ENCODE assay signal across 8 cellular contexts in genomic region chr5:134227259-134227658, GRCh38. TPM values are rescaled to one million over a fixed set of nuclear protein-coding genes. Genes with fewer than 3 reads are reported as not detected.
DNase-seq lines count a peak whose midpoint lies in the region; ATAC-seq, FAIRE-seq and TF ChIP-seq lines count a peak whose summit lies in the region.

No MANE protein-coding gene starts in this region.

- peaks cover 15 to 24% of the 10 kb centered on the region in 2 experiments for H4K20me1 ChIP-seq in H1 (replicated peaks in 1 of 2; ENCODE audit: control insufficient read depth in 1 of 2, insufficient read depth in 2 of 2, low read length in 2 of 2)

- no peaks in the 10 kb centered on the region for H3K9me3 Mint-ChIP-seq in activated naive CD4-positive, alpha-beta T cell treated with anti-CD3 and anti-CD28 coated beads for 36 hours

- H2AFZ ChIP-seq in H1 (ENCODE audit: low read length), result peak overlapping the region; percentile 59; the same call in 1 of the 2 replicates

- no peak overlapping the region for H2BK15ac ChIP-seq in H1 (ENCODE audit: low read length)

- ATAC-seq in GM19324 (IDR thresholded peaks at IDR 0.05; ENCODE audit: low FRiP score, unreplicated experiment), result no peak
- ATAC-seq in GM18868 (IDR thresholded peaks at IDR 0.05; ENCODE audit: unreplicated experiment), result no peak

- peaks cover 32 to 46% of the 10 kb centered on the region in 2 experiments for H3K79me2 ChIP-seq in H1 (ENCODE audit: control insufficient read depth in 1 of 2, insufficient read depth in 2 of 2, low read length in 2 of 2)

- WGBS in H1 (ENCODE audit: extremely low coverage in 1 of 2, insufficient coverage in 1 of 2, insufficient read length in 1 of 2, insufficient replicate concordance in 2 of 2, low coverage in 1 of 2, low lambda C conversion rate in 2 of 2, missing lambda C conversion rate in 1 of 2), 2 experiments, result 38% methylated on average over 5 of the region's 5 CpGs; no CpG with 5 or more reads in 1 of the 2 experiments

- no peak overlapping the region for H2BK5ac ChIP-seq in H1 (ENCODE audit: low read depth, low read length)

- H3K4me3 Mint-ChIP-seq in activated naive CD4-positive, alpha-beta T cell treated with anti-CD3 and anti-CD28 coated beads for 36 hours, result peak overlapping the region; percentile 96

- H3K18ac ChIP-seq in H1 (ENCODE audit: extremely low read depth, low read length), result no peak overlapping the region

- no peak overlapping the region for H2BK20ac ChIP-seq in H1 (ENCODE audit: low read length)

- H3K4me1 ChIP-seq in H1 (replicated peaks in 1 of 4; ENCODE audit: control insufficient read depth in 3 of 4, insufficient read depth in 4 of 4, low read length in 3 of 4), result peaks cover 0 to 11% (median 2%) of the 10 kb centered on the region in 4 experiments; a peak in 4 of 7 replicates
- H3K4me1 ChIP-seq in muscle layer of duodenum (ENCODE audit: control insufficient read depth in 1 of 2, insufficient read depth in 2 of 2, low read length in 2 of 2), result peaks cover 24 to 25% of the 10 kb centered on the region in 2 donors

- H3K27ac Mint-ChIP-seq in activated naive CD4-positive, alpha-beta T cell treated with anti-CD3 and anti-CD28 coated beads for 36 hours, result peak overlapping the region; percentile 96

- no peak overlapping the region for H3K14ac ChIP-seq in H1 (ENCODE audit: insufficient read length)

- H3K36me3 ChIP-seq in H1 (ENCODE audit: control insufficient read depth in 2 of 4, insufficient read depth in 4 of 4, low read length in 3 of 4) (peaks cover 0 to 8% (median 0%) of the 10 kb centered on the region in 4 experiments; a peak in 1 of 8 replicates), muscle layer of duodenum (ENCODE audit: control insufficient read depth in 1 of 2, insufficient read depth in 2 of 2, low read length in 2 of 2) (peaks cover 0 to 14% of the 10 kb centered on the region in 2 donors)

- H2AK5ac ChIP-seq in H1 (ENCODE audit: low read depth, low read length), result no peak overlapping the region

- H3K27me3 ChIP-seq in H1 (replicated peaks in 1 of 4; ENCODE audit: control insufficient read depth in 3 of 4, extremely low read depth in 1 of 4, insufficient read depth in 3 of 4, low read length in 3 of 4) (no peaks in the 10 kb centered on the region), muscle layer of duodenum (ENCODE audit: low read depth, low read length) (no peaks in the 10 kb centered on the region)

- peak in 2 of 3 experiments; percentile 32 to 56; a peak in 2 of 4 replicates for TF ChIP-seq CTCF in H1 (IDR thresholded peaks at IDR 0.05; ENCODE audit: control extremely low read depth in 1 of 3, insufficient read depth in 1 of 3, low read depth in 1 of 3, low read length in 3 of 3)

- no peak overlapping the region for H4K8ac ChIP-seq in H1 (ENCODE audit: extremely low read depth, insufficient read depth, low read length)

- peak in 1 of 2 experiments; percentile 45; a peak in 2 of 4 replicates for TF ChIP-seq RAD21 in H1 (IDR thresholded peaks at IDR 0.05 in 1 of 2, conservative IDR thresholded peaks at IDR 0.05 in 1 of 2; ENCODE audit: low read depth in 2 of 2, low read length in 2 of 2)

- H3K23ac ChIP-seq in H1 (ENCODE audit: insufficient read length), result no peak overlapping the region

- H3K9ac ChIP-seq in H1 (replicated peaks in 1 of 4; ENCODE audit: extremely low read depth in 1 of 4, low read depth in 3 of 4, low read length in 3 of 4), result peak overlapping the region in 3 of 4 experiments; percentile 92 to 100 (median 100); a peak in 5 of 7 replicates

- intact Hi-C loops in activated naive CD4-positive, alpha-beta T cell treated with anti-CD3 and anti-CD28 coated beads for 36 hours (cut with micrococcal nuclease), result loop anchor here (2.0 to 10.0 kb wide), 7 partner anchors 115 to 1362 kb away; partner anchors contain the start of genes CDKN2AIPNL, DDX46, GDF9 and PCBD2

- H2BK12ac ChIP-seq in H1 (ENCODE audit: low read depth, low read length), result peak overlapping the region; percentile 11; the same call in 1 of the 2 replicates

- H3K9me3 ChIP-seq in H1 (ENCODE audit: insufficient read depth in 2 of 2, low read depth in 1 of 2, low read length in 1 of 2) (no peaks in the 10 kb centered on the region), muscle layer of duodenum (ENCODE audit: control insufficient read depth in 1 of 2, low read length in 2 of 2) (no peaks in the 10 kb centered on the region)

- H3K4me1 Mint-ChIP-seq in activated naive CD4-positive, alpha-beta T cell treated with anti-CD3 and anti-CD28 coated beads for 36 hours (ENCODE audit: low read depth), result peaks cover 39% of the 10 kb centered on the region

- H3K36me3 Mint-ChIP-seq in activated naive CD4-positive, alpha-beta T cell treated with anti-CD3 and anti-CD28 coated beads for 36 hours (ENCODE audit: low read depth), result peaks cover 20% of the 10 kb centered on the region

- no peak overlapping the region for H4K91ac ChIP-seq in H1 (replicated peaks; ENCODE audit: insufficient read length, low read length)

- H3K4me2 ChIP-seq in H1 (ENCODE audit: insufficient read depth in 1 of 2, low read depth in 2 of 2, low read length in 2 of 2), result peak overlapping the region; percentile 89 to 99

- no peaks in the 10 kb centered on the region for H3K27me3 Mint-ChIP-seq in activated naive CD4-positive, alpha-beta T cell treated with anti-CD3 and anti-CD28 coated beads for 36 hours (ENCODE audit: low read depth)

- H3K4me3 ChIP-seq in H1 (ENCODE audit: extremely low read depth in 1 of 4, insufficient read depth in 2 of 4, low read depth in 3 of 4, low read length in 4 of 4) (peak overlapping the region; percentile 91 to 98 (median 96)), muscle layer of duodenum (ENCODE audit: low read depth in 1 of 2, low read length in 2 of 2) (peak overlapping the region; percentile 85 to 94)

- no peak for TF ChIP-seq EP300 in H1 (IDR thresholded peaks at IDR 0.05; ENCODE audit: borderline replicate concordance in 1 of 2, low read depth in 2 of 2, low read length in 2 of 2)

- POLR2A ChIA-PET in H1 (lab: Charles Lee; ENCODE audit: partially characterized antibody), result interaction anchor here (0.8 to 9.0 kb wide), 16 partner anchors 8 to 284 kb away, joined by 3 to 166 read pairs (median 8); partner anchors contain the start of genes SKP1 and UBE2B

- no peak overlapping the region for H3K27ac ChIP-seq in H1 (ENCODE audit: low read depth, low read length)
- peak overlapping the region; percentile 99 for H3K27ac ChIP-seq in muscle layer of duodenum (ENCODE audit: low read length)

- no peak overlapping the region for H3K56ac ChIP-seq in H1 (replicated peaks; ENCODE audit: insufficient read length, low read depth, low read length)

- CTCF ChIA-PET in activated naive CD4-positive, alpha-beta T cell treated with anti-CD3 and anti-CD28 coated beads for 36 hours (lab: Charles Lee), result interaction anchor here (0.9 to 1.1 kb wide), 2 partner anchors 9 to 360 kb away, joined by 3 to 4 read pairs; no protein-coding TSS in a partner anchor
- CTCF ChIA-PET in H1 (lab: Charles Lee; ENCODE audit: partially characterized antibody), result interaction anchor here (1.0 to 1.8 kb wide), 5 partner anchors 9 to 127 kb away, joined by 4 to 7 read pairs (median 5); no protein-coding TSS in a partner anchor

- DNase-seq in activated naive CD4-positive, alpha-beta T cell treated with anti-CD3 and anti-CD28 coated beads for 36 hours, result peak; percentile 26
- DNase-seq in activated naive CD4-positive, alpha-beta T cell (lab: John Stamatoyannopoulos, UW), result no peak
- DNase-seq in SHP77 treated with DMSO at 0.1 percent for 48 hours (lab: John Stamatoyannopoulos, UW) (peak; percentile 37), H1 (ENCODE audit: low read depth in 1 of 2, low spot score in 2 of 2) (peak in 1 of 2 experiments; percentile 58), NCI-H1048 (lab: John Stamatoyannopoulos, UW) (no peak)

- H2BK120ac ChIP-seq in H1 (replicated peaks; ENCODE audit: low read depth, low read length), result no peak overlapping the region

- H3K79me1 ChIP-seq in H1 (ENCODE audit: low read depth, low read length), result no peaks in the 10 kb centered on the region

- no peak for FAIRE-seq in H1 (lab: Jason Lieb, UNC)

- peaks cover 11% of the 10 kb centered on the region for H3K23me2 ChIP-seq in H1 (ENCODE audit: low read depth, low read length)

- no peak overlapping the region for H3K4ac ChIP-seq in H1 (replicated peaks; ENCODE audit: insufficient read length, low read depth, low read length)

- no peak overlapping the region for H4K5ac ChIP-seq in H1 (ENCODE audit: insufficient read length, low read depth, low read length)

- TF ChIP-seq POLR2A in H1 (IDR thresholded peaks at IDR 0.05; ENCODE audit: control extremely low read depth in 1 of 2, low read depth in 2 of 2, low read length in 2 of 2), result peak in 1 of 2 experiments; percentile 80; a peak in 2 of 3 replicates

TF ChIP-seq in H1, 55 proteins besides CTCF, POLR2A, EP300 and RAD21 (continues in another document):
- TF ChIP-seq TBP (IDR thresholded peaks at IDR 0.05; ENCODE audit: low read depth, low read length), result 0 out of 2 replicates have a peak, but pooled peaks have one; percentile 38
- 0 out of 2 replicates have a peak, but pooled peaks have one; percentile 29 for TF ChIP-seq SP1 (IDR thresholded peaks at IDR 0.05; ENCODE audit: low read depth, low read length)
- no peak for TF ChIP-seq BRCA1 (IDR thresholded peaks at IDR 0.05; ENCODE audit: low read depth, low read length)
- TF ChIP-seq POLR2AphosphoS5 (IDR thresholded peaks at IDR 0.05; ENCODE audit: low read depth, low read length), result peak; percentile 66

RNA-seq across cellular contexts. Expression of gene PPP2CA, which starts 1.4 kb away (rescaled TPM):
- total RNA-seq in activated naive CD4-positive, alpha-beta T cell treated with anti-CD3 and anti-CD28 coated beads for 36 hours, result 100 to 1,000 TPM; 132 to 135 TPM
- total RNA-seq in H1 (2021; fragmentation: NEBNext Ultra II Directional; extraction: Animal tissue kit (Norgen Biotek cat#: 25700)), result 205 and 211 TPM in 2 replicates
- polyA plus RNA-seq in H1 (2011; rRNA removed), result 75.0 and 105 TPM in 2 replicates
- polyA plus RNA-seq in H1 (2011; cell fraction: cytosol; rRNA removed), result 208 TPM
- 72.2 TPM for polyA plus RNA-seq in H1 (2011; cell fraction: nucleus; rRNA removed)
- 191 to 217 TPM (median 207 TPM) in 4 replicates for polyA plus RNA-seq in H1 (2012, experiment 1 of 2)
- polyA plus RNA-seq in H1 (2012, experiment 2 of 2), result 8.6 TPM
- 48.5 TPM for polyA plus RNA-seq in H1 (2013, experiment 1 of 2)
- 48.1 TPM for polyA plus RNA-seq in H1 (2013, experiment 2 of 2)
- polyA minus RNA-seq in H1 (2011; rRNA and poly(A)+ RNA removed), result 123 and 127 TPM in 2 replicates
- 137 TPM for polyA minus RNA-seq in H1 (2011; cell fraction: cytosol; rRNA and poly(A)+ RNA removed)
- 47.4 TPM for polyA minus RNA-seq in H1 (2011; cell fraction: nucleus; rRNA and poly(A)+ RNA removed)

RNA-seq across cellular contexts. Expression of gene SKP1, which starts 50.5 kb away (rescaled TPM):
- total RNA-seq in activated naive CD4-positive, alpha-beta T cell treated with anti-CD3 and anti-CD28 coated beads for 36 hours, result 100 to 1,000 TPM; 307 to 309 TPM
- total RNA-seq in H1 (2021; fragmentation: NEBNext Ultra II Directional; extraction: Animal tissue kit (Norgen Biotek cat#: 25700)), result 326 and 332 TPM in 2 replicates
- 86.4 and 163 TPM in 2 replicates for polyA plus RNA-seq in H1 (2011; rRNA removed)
- 268 TPM for polyA plus RNA-seq in H1 (2011; cell fraction: cytosol; rRNA removed)
- 62.2 TPM for polyA plus RNA-seq in H1 (2011; cell fraction: nucleus; rRNA removed)
- polyA plus RNA-seq in H1 (2012, experiment 1 of 2), result 368 to 573 TPM (median 403 TPM) in 4 replicates
- polyA plus RNA-seq in H1 (2012, experiment 2 of 2), result 106 TPM
- 502 TPM for polyA plus RNA-seq in H1 (2013, experiment 1 of 2)
- 505 TPM for polyA plus RNA-seq in H1 (2013, experiment 2 of 2)
- 126 and 158 TPM in 2 replicates for polyA minus RNA-seq in H1 (2011; rRNA and poly(A)+ RNA removed)
- 107 TPM for polyA minus RNA-seq in H1 (2011; cell fraction: cytosol; rRNA and poly(A)+ RNA removed)
- 64.5 TPM for polyA minus RNA-seq in H1 (2011; cell fraction: nucleus; rRNA and poly(A)+ RNA removed)

Comparison
In these comparisons a context has a peak if more than half of its experiments do, and no peak if none do; other contexts are left out.
1. DNase-seq: peak in activated naive CD4-positive, alpha-beta T cell treated with anti-CD3 and anti-CD28 coated beads for 36 hours (single experiment) and SHP77 treated with DMSO at 0.1 percent for 48 hours (single experiment); none in activated naive CD4-positive, alpha-beta T cell (0 of 4) and NCI-H1048 (single experiment).